13 cellular contexts compared by ENCODE assay signal in the genomic region with DNA sequence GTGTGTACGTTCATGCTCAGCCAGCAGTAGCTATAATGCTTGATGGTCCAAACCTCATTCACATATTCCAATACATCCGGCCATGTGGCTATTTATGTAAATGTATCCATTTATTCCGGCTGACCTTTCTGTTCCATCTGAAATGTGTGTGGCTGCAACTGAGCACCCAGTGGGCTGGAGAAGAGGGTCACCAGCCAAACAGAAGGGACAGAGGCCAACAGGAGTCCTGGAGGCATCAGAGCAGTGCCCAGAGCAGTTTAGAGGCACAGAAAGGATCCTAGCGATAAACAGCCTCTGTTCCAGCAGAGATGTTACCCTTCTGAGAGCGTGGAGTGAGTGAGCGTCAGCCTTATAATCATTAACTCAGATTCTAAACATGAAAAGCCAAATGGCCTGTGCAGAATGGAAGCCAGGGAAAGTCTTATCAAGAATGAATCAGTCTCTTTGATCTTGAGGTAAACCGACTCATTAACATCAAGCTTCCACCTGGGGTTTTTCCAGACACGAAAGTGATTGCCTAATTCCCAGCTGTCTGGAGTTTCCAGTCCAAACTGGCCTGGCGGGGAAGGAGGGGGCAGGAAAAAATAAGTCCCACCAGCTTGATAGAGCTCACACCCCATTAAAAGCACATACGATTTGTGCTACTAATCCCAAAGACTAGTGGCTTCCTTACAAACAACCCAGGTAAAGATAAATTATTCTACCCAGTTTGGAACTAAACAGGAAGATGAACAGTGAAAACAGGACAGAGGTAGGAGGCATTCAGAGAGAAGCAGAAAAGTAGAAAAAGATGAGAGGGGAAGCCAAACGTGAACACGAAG. TPM values are rescaled to one million over a fixed set of nuclear protein-coding genes. Genes with fewer than 3 reads are reported as not detected.
A peak's percentile ranks its signal among the peaks of the same experiment; 100 is the strongest.
DNase-seq lines count a peak whose midpoint lies in the region; ATAC-seq and TF ChIP-seq lines count a peak whose summit lies in the region.
"Had no signal": no experiment of that assay in that cellular context is flagged by ENCODE, and none has a peak within 500 bp of the region (broad histone marks: within the 10 kb centered on the region; RNA-seq: fewer than 3 reads in every experiment).

No MANE protein-coding gene starts in this region.

- no peak overlapping the region for H3K9ac ChIP-seq in mammary epithelial cell (ENCODE audit: insufficient read depth, low read length)

- TF ChIP-seq CTCF in mammary epithelial cell (conservative IDR thresholded peaks at IDR 0.05 in 1 of 2, IDR thresholded peaks at IDR 0.05 in 1 of 2; ENCODE audit: extremely low read depth in 1 of 2, insufficient read depth in 1 of 2, low read depth in 1 of 2, low read length in 2 of 2) (no peak), breast epithelium (IDR thresholded peaks at IDR 0.05) (no peak), epithelial cell of esophagus (IDR thresholded peaks at IDR 0.05; ENCODE audit: insufficient read depth, low read depth, low read length, missing control alignments) (no peak)

- DNase-seq in mammary epithelial cell (peak; percentile 83), breast epithelium (ENCODE audit: low spot score in 2 of 2) (no peak), epithelial cell of esophagus (ENCODE audit: low read depth) (peak; percentile 92), NAMALWA (ENCODE audit: low spot score) (no peak), activated gamma-delta T cell treated with Interleukin-2 at 50 U/mL for 16 hours (no peak)
- DNase-seq: activated T-cell treated with anti-CD3 and anti-CD28 coated beads, Interleukin-2, amount 50 U/mL, for 4 hours; MM.1S; NK-92 treated with Interleukin-12 subunit alpha and Interleukin-12 subunit beta, amount 100 ng/mL, for 24 hours; ovary had no signal

- H2AFZ ChIP-seq in mammary epithelial cell (ENCODE audit: low read depth, low read length), result no peak overlapping the region

- TF ChIP-seq POLR2A in breast epithelium (IDR thresholded peaks at IDR 0.05), result no peak

- CTCF ChIA-PET in mammary epithelial cell (lab: Charles Lee; ENCODE audit: low non-redundant PET), result interaction anchor here (0.5 kb wide), 1 partner anchor 21 kb away, joined by 3 read pairs; no protein-coding TSS in a partner anchor

- H3K27me3 ChIP-seq in mammary epithelial cell (ENCODE audit: insufficient read depth, low read length) (no peaks in the 10 kb centered on the region), breast epithelium (no peaks in the 10 kb centered on the region)
- H3K27me3 ChIP-seq: ovary, suprapubic skin had no signal

- H3K4me1 ChIP-seq in mammary epithelial cell (ENCODE audit: insufficient read depth, low read length) (peaks cover 5% of the 10 kb centered on the region), breast epithelium (no peaks in the 10 kb centered on the region), mesodermal cell (ENCODE audit: control insufficient read depth, insufficient read depth, low read length, poor library complexity, severe bottlenecking) (no peaks in the 10 kb centered on the region), urinary bladder (ENCODE audit: insufficient read depth) (no peaks in the 10 kb centered on the region)

- no peaks in the 10 kb centered on the region for H3K79me2 ChIP-seq in mammary epithelial cell (ENCODE audit: insufficient read depth, low read length)

- in situ Hi-C loops in mammary epithelial cell (cut with MboI; ENCODE audit: low sequenced_read_pairs in 2 of 2), result loop anchor here in 1 of 2 donors (5.0 kb wide), 1 partner anchor 243 kb away; no protein-coding TSS in a partner anchor

- no peak for ATAC-seq in HG02610 (IDR thresholded peaks at IDR 0.05; ENCODE audit: unreplicated experiment)
- ATAC-seq: activated T-cell treated with anti-CD3 and anti-CD28 coated beads, Interleukin-2, amount 50 U/mL, for 4 hours had no signal

- no TSS peak for BruUV-seq in mammary epithelial cell (replicated peaks; lab: Mats Ljungman, UMichigan)

- intact Hi-C loops in mammary epithelial cell (cut with micrococcal nuclease) (loop anchor here (10.0 kb wide), 4 partner anchors 85 to 545 kb away; partner anchors contain the start of gene KIAA1958), breast epithelium (cut with DNase I; ENCODE audit: low total_unique reads) (no loop called here)

- no peak overlapping the region for H3K4me3 ChIP-seq in mammary epithelial cell (replicated peaks in 1 of 3; ENCODE audit: insufficient read depth in 1 of 3, low read depth in 2 of 3, low read length in 3 of 3)
- H3K4me3 ChIP-seq in breast epithelium, result no peak overlapping the region
- no peak overlapping the region for H3K4me3 ChIP-seq in epithelial cell of esophagus (ENCODE audit: low read length)
- no peak overlapping the region for H3K4me3 ChIP-seq in mesodermal cell (ENCODE audit: extremely low read depth, insufficient read depth, low read length, poor library complexity, severe bottlenecking)
- no peak overlapping the region for H3K4me3 ChIP-seq in urinary bladder (ENCODE audit: low read depth, low read length)
- H3K4me3 ChIP-seq: ovary, suprapubic skin had no signal

- WGBS in mammary epithelial cell (ENCODE audit: low coverage, missing lambda C conversion rate), result 78% methylated on average over 12 of the region's 12 CpGs
- WGBS in mesodermal cell (ENCODE audit: insufficient coverage in 2 of 2), 2 experiments, result 89 to 100% methylated on average over 5 to 8 of the region's 12 CpGs
- 61% methylated on average over 12 of the region's 12 CpGs for WGBS in urinary bladder

- no peak overlapping the region for H3K27ac ChIP-seq in mammary epithelial cell (ENCODE audit: insufficient read depth, low read depth, low read length)
- H3K27ac ChIP-seq in breast epithelium, result no peak overlapping the region
- H3K27ac ChIP-seq in mesodermal cell (ENCODE audit: low read depth, low read length, severe bottlenecking), result peak overlapping the region; percentile 10
- peak overlapping the region; percentile 56 for H3K27ac ChIP-seq in urinary bladder (ENCODE audit: low read depth)
- H3K27ac ChIP-seq: ovary, suprapubic skin had no signal

- dilution Hi-C loops in mammary epithelial cell (cut with HindIII; ENCODE audit: low sequenced_read_pairs), result loop anchor here (10.0 kb wide), 1 partner anchor 85 kb away; no protein-coding TSS in a partner anchor

- no peaks in the 10 kb centered on the region for H4K20me1 ChIP-seq in mammary epithelial cell (ENCODE audit: insufficient read depth, low read length)

- H3K36me3 ChIP-seq in mammary epithelial cell (ENCODE audit: insufficient read depth, low read length), result no peaks in the 10 kb centered on the region
- no peaks in the 10 kb centered on the region for H3K36me3 ChIP-seq in breast epithelium
- H3K36me3 ChIP-seq in mesodermal cell (ENCODE audit: control insufficient read depth, insufficient read depth, low read length), result peaks cover 13% of the 10 kb centered on the region
- no peaks in the 10 kb centered on the region for H3K36me3 ChIP-seq in urinary bladder (ENCODE audit: insufficient read depth)
- H3K36me3 ChIP-seq: ovary had no signal

- H3K4me2 ChIP-seq in mammary epithelial cell (ENCODE audit: insufficient read depth, low read depth, low read length), result no peak overlapping the region

- no peaks in the 10 kb centered on the region for H3K9me3 ChIP-seq in mammary epithelial cell (replicated peaks; ENCODE audit: insufficient read depth, low read length)
- no peaks in the 10 kb centered on the region for H3K9me3 ChIP-seq in breast epithelium
- no peaks in the 10 kb centered on the region for H3K9me3 ChIP-seq in mesodermal cell (ENCODE audit: control insufficient read depth, low read length)
- H3K9me3 ChIP-seq: ovary, suprapubic skin had no signal

RNA-seq across cellular contexts. Expression of gene SUSD1, which starts 55.7 kb away (rescaled TPM):
- 10 to 100 TPM in 1 of 2 donors, 1 to 10 TPM in 1; 1.6 to 10.2 TPM for total RNA-seq in mammary epithelial cell
- polyA plus RNA-seq in mammary epithelial cell, result 2.9 TPM
- 13.0 TPM for polyA minus RNA-seq in mammary epithelial cell
- total RNA-seq in breast epithelium, result 10 to 100 TPM in 2 of 3 donors, 1 to 10 TPM in 1; 6.4 to 17.3 (median 13.1) TPM
- 13.1 TPM for polyA plus RNA-seq in mesodermal cell (2013, experiment 1 of 2)
- 9.6 TPM for polyA plus RNA-seq in mesodermal cell (2013, experiment 2 of 2)
- 19.9 TPM for total RNA-seq in urinary bladder
- 7.5 TPM for polyA plus RNA-seq in urinary bladder

Comparison
In these comparisons a context has a peak if more than half of its experiments do, and no peak if none do; other contexts are left out.
1. DNase-seq: peak in mammary epithelial cell (single experiment) and epithelial cell of esophagus (single experiment); none in breast epithelium (0 of 2), NAMALWA (single experiment) and activated gamma-delta T cell treated with Interleukin-2 at 50 U/mL for 16 hours (single experiment).
2. H3K27ac ChIP-seq: peak in mesodermal cell (single experiment) and urinary bladder (single experiment); none in mammary epithelial cell (single experiment) and breast epithelium (0 of 2).